Comparison of ENCODE assay signal across 19 cellular contexts in the genomic region with DNA sequence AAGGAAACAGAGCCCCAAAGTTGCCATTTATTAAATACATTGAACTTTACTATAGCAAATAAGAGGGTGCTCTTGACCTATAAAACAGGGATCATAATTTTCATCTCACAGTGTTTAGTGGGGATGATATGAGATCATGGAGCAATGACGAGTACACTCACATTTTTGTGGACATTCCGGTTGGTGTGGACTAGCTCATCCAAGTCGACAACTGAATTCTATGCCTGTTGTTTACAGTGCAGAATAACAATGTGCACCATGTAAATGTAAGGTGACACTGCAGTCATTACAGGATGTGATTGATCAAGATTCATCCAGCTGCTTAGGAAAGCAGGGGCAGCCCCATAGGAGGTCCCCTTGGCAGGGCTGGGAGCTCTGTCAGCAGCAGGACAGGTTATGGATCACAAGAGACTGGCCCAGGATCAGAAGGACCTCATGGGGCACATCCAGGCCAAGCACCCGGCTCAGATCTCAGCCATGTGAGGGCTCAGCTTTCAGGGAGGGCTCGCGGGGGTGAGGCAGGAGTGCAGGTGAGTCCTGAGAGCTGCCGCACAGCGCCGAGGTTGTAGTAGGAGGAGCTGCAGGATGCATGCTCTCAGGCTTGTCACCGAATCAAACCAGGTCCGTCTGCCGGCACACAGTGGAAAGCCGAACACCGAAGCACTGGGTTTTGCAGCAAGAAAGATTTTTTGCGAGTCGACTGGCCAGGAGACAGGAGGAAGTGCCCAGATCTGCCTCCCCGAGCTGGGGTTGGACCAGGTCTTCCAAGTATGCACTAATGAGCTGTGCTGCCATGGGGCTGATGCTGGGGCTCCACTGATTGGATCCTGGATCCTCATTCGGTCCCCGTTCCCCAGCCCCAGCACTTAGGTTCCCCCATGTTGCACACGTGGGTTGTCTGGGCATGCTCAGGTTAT. TPM values are rescaled to one million over a fixed set of nuclear protein-coding genes. Genes with fewer than 3 reads are reported as not detected.
DNase-seq lines count a peak whose midpoint lies in the region; ATAC-seq and TF ChIP-seq lines count a peak whose summit lies in the region.
"Had no signal": no experiment of that assay in that cellular context is flagged by ENCODE, and none has a peak within 500 bp of the region (broad histone marks: within the 10 kb centered on the region; RNA-seq: fewer than 3 reads in every experiment).

No MANE protein-coding gene starts in this region.

- no peaks in the 10 kb centered on the region for H3K9me3 ChIP-seq in prostate gland
- H3K9me3 ChIP-seq: SJCRH30 had no signal

- ATAC-seq in activated CD4-positive, alpha-beta T cell treated with anti-CD3 and anti-CD28 coated beads for 36 hours: no peak
- ATAC-seq in activated CD4-positive, CD25-positive, alpha-beta regulatory T cell treated with anti-CD3 and anti-CD28 coated beads, Interleukin-2, amount 50 U/mL, for 24 hours: no peak

- POLR2A ChIA-PET in activated CD4-positive, alpha-beta T cell treated with anti-CD3 and anti-CD28 coated beads for 36 hours (lab: Charles Lee): no interaction called here

- H3K27ac ChIP-seq in VCaP (peak overlapping the region; percentile 83), prostate gland (peak overlapping the region; percentile 65 to 75)
- H3K27ac ChIP-seq: SJCRH30 had no signal

- TF ChIP-seq CTCF in VCaP (conservative IDR thresholded peaks at IDR 0.05) (no peak), prostate gland (IDR thresholded peaks at IDR 0.05) (no peak)

- H3K4me3 Mint-ChIP-seq in activated CD4-positive, alpha-beta T cell treated with anti-CD3 and anti-CD28 coated beads for 36 hours: no peak overlapping the region
- H3K4me3 Mint-ChIP-seq: CD4-positive, alpha-beta T cell had no signal

- H3K4me1 ChIP-seq in prostate gland (replicated peaks): peaks cover 5% of the 10 kb centered on the region
- H3K4me1 ChIP-seq: SJCRH30 had no signal

- no peaks in the 10 kb centered on the region for H3K27me3 Mint-ChIP-seq in activated CD4-positive, alpha-beta T cell treated with anti-CD3 and anti-CD28 coated beads for 36 hours
- H3K27me3 Mint-ChIP-seq: CD4-positive, alpha-beta T cell had no signal

- CTCF ChIA-PET in activated CD4-positive, alpha-beta T cell treated with anti-CD3 and anti-CD28 coated beads for 36 hours (lab: Charles Lee): no interaction called here

- H3K27ac Mint-ChIP-seq in activated CD4-positive, alpha-beta T cell treated with anti-CD3 and anti-CD28 coated beads for 36 hours: no peak overlapping the region
- H3K27ac Mint-ChIP-seq: CD4-positive, alpha-beta T cell had no signal

- no peak overlapping the region for H3K4me3 ChIP-seq in prostate gland
- H3K4me3 ChIP-seq: SJCRH30 had no signal

- no peaks in the 10 kb centered on the region for H3K36me3 ChIP-seq in prostate gland
- H3K36me3 ChIP-seq: SJCRH30 had no signal

- intact Hi-C loops in activated CD4-positive, alpha-beta T cell treated with anti-CD3 and anti-CD28 coated beads for 36 hours (cut with DNase I, micrococcal nuclease): no loop called here
- intact Hi-C loops in prostate gland (cut with DNase I): no loop called here

- WGBS in prostate gland: 49% methylated on average over 20 of the region's 20 CpGs

- peak; percentile 0 for DNase-seq in activated CD4-positive, alpha-beta T cell treated with anti-CD3 and anti-CD28 coated beads for 36 hours
- no peak for DNase-seq in activated CD4-positive, alpha-beta T cell treated with anti-CD3 and anti-CD28 coated beads for 48 hours
- DNase-seq in NCI-H146 (lab: John Stamatoyannopoulos, UW) (peak; percentile 40), prostate gland (ENCODE audit: low spot score) (no peak), activated gamma-delta T cell treated with Interleukin-2 at 50 U/mL for 16 hours (no peak), amygdala (lab: John Stamatoyannopoulos, UW) (no peak)
- DNase-seq: AML-193; Calu3; CD4-positive, alpha-beta T cell; GOT3; Karpas-422; MM.1S; NCI-H1105 treated with DMSO at 0.1 percent for 48 hours; NCI-H1930; NCI-H2227 treated with DMSO at 0.1 percent for 48 hours; NCI-H82; SJCRH30 had no signal

- no peak for TF ChIP-seq POLR2A in prostate gland (IDR thresholded peaks at IDR 0.05)

- no peaks in the 10 kb centered on the region for H3K9me3 Mint-ChIP-seq in activated CD4-positive, alpha-beta T cell treated with anti-CD3 and anti-CD28 coated beads for 36 hours (ENCODE audit: low read depth)
- H3K9me3 Mint-ChIP-seq: CD4-positive, alpha-beta T cell had no signal

- H3K27me3 ChIP-seq in prostate gland (replicated peaks; ENCODE audit: insufficient read depth): no peaks in the 10 kb centered on the region
- H3K27me3 ChIP-seq: SJCRH30 had no signal

- no peaks in the 10 kb centered on the region for H3K36me3 Mint-ChIP-seq in activated CD4-positive, alpha-beta T cell treated with anti-CD3 and anti-CD28 coated beads for 36 hours (ENCODE audit: low read depth)

- H3K4me1 Mint-ChIP-seq in activated CD4-positive, alpha-beta T cell treated with anti-CD3 and anti-CD28 coated beads for 36 hours: no peaks in the 10 kb centered on the region

RNA-seq across cellular contexts. Expression of a gene that starts 28.2 kb away (rescaled TPM):
- 10 to 100 TPM; 51.4 to 64.9 TPM for total RNA-seq in activated CD4-positive, alpha-beta T cell treated with anti-CD3 and anti-CD28 coated beads for 36 hours
- total RNA-seq in prostate gland: 10 to 100 TPM; 47.9 to 66.3 TPM

RNA-seq across cellular contexts. Expression of a gene that starts 29.8 kb away (rescaled TPM):
- total RNA-seq in activated CD4-positive, alpha-beta T cell treated with anti-CD3 and anti-CD28 coated beads for 36 hours: 10 to 100 TPM; 18.8 to 37.1 TPM
- total RNA-seq in prostate gland: 10 to 100 TPM; 27.8 to 70.2 TPM

Comparison
In these comparisons a context has a peak if more than half of its experiments do, and no peak if none do; other contexts are left out.
1. DNase-seq: peak in activated CD4-positive, alpha-beta T cell treated with anti-CD3 and anti-CD28 coated beads for 36 hours (single experiment) and NCI-H146 (single experiment); none in activated CD4-positive, alpha-beta T cell treated with anti-CD3 and anti-CD28 coated beads for 48 hours (single experiment), prostate gland (single experiment), activated gamma-delta T cell treated with Interleukin-2 at 50 U/mL for 16 hours (single experiment) and amygdala (0 of 56).